10 cellular contexts compared by ENCODE assay signal in the genomic region with DNA sequence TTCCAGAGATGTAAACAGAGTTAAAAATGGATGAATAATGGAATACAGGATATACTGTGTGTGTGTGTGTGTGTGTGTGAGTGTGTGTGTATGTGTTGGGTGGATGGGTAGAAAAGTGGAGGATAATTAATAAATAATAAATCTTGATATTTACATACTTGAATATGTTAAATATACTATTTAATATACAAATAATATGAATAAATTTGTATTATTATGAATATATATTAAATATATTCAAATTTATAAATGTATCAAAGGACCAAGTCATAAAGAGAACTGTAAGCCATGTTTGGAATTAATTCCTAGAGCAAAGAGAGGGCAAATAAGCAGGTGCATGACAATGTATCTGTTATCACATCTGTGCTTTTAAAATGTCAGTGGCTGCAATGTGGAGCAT.
"Had no signal": no experiment of that assay in that cellular context is flagged by ENCODE, and none has a peak within 500 bp of the region (broad histone marks: within the 10 kb centered on the region; RNA-seq: fewer than 3 reads in every experiment).

No MANE protein-coding gene starts in this region.

- DNase-seq: GM23248, GOT3, H9, HFFc6, KBM-7 had no signal

- H3K4me3 ChIP-seq: GM23248 had no signal

- H3K9me3 Mint-ChIP-seq: H9 had no signal

- H3K36me3 Mint-ChIP-seq: IgD-negative memory B cell had no signal

- H3K4me1 Mint-ChIP-seq: IgD-negative memory B cell had no signal

- H2AFZ ChIP-seq: GM23248 had no signal

- FAIRE-seq: H54, HepG2 had no signal

- H3K27ac Mint-ChIP-seq: HFFc6, IgD-negative memory B cell had no signal

- H3K27ac ChIP-seq: GM23248, HL-60 had no signal

- H3K4me3 Mint-ChIP-seq: H9, HFFc6, IgD-negative memory B cell had no signal

- H3K27me3 Mint-ChIP-seq: IgD-negative memory B cell had no signal

- H3K9ac ChIP-seq: GM23248 had no signal

- ATAC-seq: HCT116, HepG2 had no signal
